Comparison of ENCODE assay signal across 29 cellular contexts in genomic region chr6:110554441-110554840, GRCh38.
"Had no signal": no experiment of that assay in that cellular context is flagged by ENCODE, and none has a peak within 500 bp of the region (broad histone marks: within the 10 kb centered on the region; RNA-seq: fewer than 3 reads in every experiment).

No MANE protein-coding gene starts in this region.

- H3K9me3 ChIP-seq: ascending aorta, mucosa of descending colon, neutrophil, psoas muscle, uterus had no signal

- H3K36me3 ChIP-seq: adrenal gland, ascending aorta, left ventricle myocardium inferior, neutrophil, ovary, sigmoid colon, uterus had no signal

- H3K27me3 ChIP-seq: adrenal gland, ascending aorta, neutrophil, ovary, sigmoid colon, uterus had no signal

- DNase-seq: activated CD4-positive, alpha-beta T cell treated with anti-CD3 and anti-CD28 coated beads for 36 hours; activated CD4-positive, alpha-beta T cell treated with anti-CD3 and anti-CD28 coated beads, Interleukin-2, amount 50 U/mL, for 4 hours; activated CD4-positive, CD25-positive, alpha-beta regulatory T cell; activated effector memory CD4-positive, alpha-beta T cell treated with Interleukin-2 at 50 U/mL for 16 hours; activated naive CD4-positive, alpha-beta T cell treated with Interleukin-2 at 50 U/mL for 16 hours; activated naive CD8-positive, alpha-beta T cell treated with anti-CD3 and anti-CD28 coated beads for 36 hours; activated T-cell treated with anti-CD3 and anti-CD28 coated beads for 4 hours; activated T-cell treated with anti-CD3 and anti-CD28 coated beads, Interleukin-2, amount 50 U/mL, for 72 hours; adrenal gland; effector CD4-positive, alpha-beta T cell; left ventricle myocardium inferior; mucosa of descending colon; ovary; psoas muscle; sigmoid colon; small intestine; stimulated activated CD4-positive, alpha-beta T cell treated with anti-CD3 and anti-CD28 coated beads, Interleukin-4, amount 100 ng/mL, for 24 hours; T-cell; trophoblast cell; uterus had no signal

- ATAC-seq: activated CD4-positive, alpha-beta T cell treated with anti-CD3 and anti-CD28 coated beads for 36 hours; activated T-cell treated with anti-CD3 and anti-CD28 coated beads, Interleukin-2, amount 50 U/mL, for 72 hours; mucosa of descending colon; psoas muscle; stimulated activated effector memory CD8-positive, alpha-beta T cell treated with anti-CD3 and anti-CD28 coated beads, Interleukin-12 subunit alpha, Interleukin-12 subunit beta, amount 100 ng/mL, for 72 hours; T-cell had no signal

- H3K4me3 Mint-ChIP-seq: activated CD4-positive, alpha-beta T cell treated with anti-CD3 and anti-CD28 coated beads for 36 hours; activated naive CD8-positive, alpha-beta T cell treated with anti-CD3 and anti-CD28 coated beads for 36 hours; activated T-cell treated with anti-CD3 and anti-CD28 coated beads, Interleukin-2, amount 50 U/mL, for 72 hours; brain; dendritic cell treated with granulocyte-macrophage colony-stimulating factor and Interleukin-4, amounts not matched to agents 40 ng/mL and 50 ng/mL, for 4 days; nephron; stimulated activated effector memory CD8-positive, alpha-beta T cell treated with anti-CD3 and anti-CD28 coated beads, Interleukin-12 subunit alpha, Interleukin-12 subunit beta, amount 100 ng/mL, for 72 hours; stimulated activated naive CD8-positive, alpha-beta T cell treated with anti-CD3 and anti-CD28 coated beads, Interleukin-15, Interleukin-2, amounts not matched to agents 100 ng/mL and 50 ng/mL, for 24 hours; T-cell; T-helper 2 cell treated with Interferon-gamma antibody and Interleukin-4, amounts not matched to agents 5 μg/mL and 100 μg/mL, for 36 hours had no signal

- H3K4me1 Mint-ChIP-seq: activated naive CD8-positive, alpha-beta T cell treated with anti-CD3 and anti-CD28 coated beads for 36 hours; nephron had no signal

- H3K4me1 ChIP-seq: adrenal gland, ascending aorta, left ventricle myocardium inferior, psoas muscle, sigmoid colon, uterus had no signal

- H3K36me3 Mint-ChIP-seq: activated naive CD8-positive, alpha-beta T cell treated with anti-CD3 and anti-CD28 coated beads for 36 hours; brain; T-cell had no signal

- H3K27ac ChIP-seq: adrenal gland, ascending aorta, epithelial cell of prostate, left ventricle myocardium inferior, neutrophil, ovary, psoas muscle, sigmoid colon, uterus had no signal

- H3K4me3 ChIP-seq: adrenal gland, ascending aorta, left ventricle myocardium inferior, mucosa of descending colon, ovary, psoas muscle, sigmoid colon, uterus had no signal

- H3K27ac Mint-ChIP-seq: activated CD4-positive, alpha-beta T cell treated with anti-CD3 and anti-CD28 coated beads for 36 hours; activated naive CD8-positive, alpha-beta T cell treated with anti-CD3 and anti-CD28 coated beads for 36 hours; activated T-cell treated with anti-CD3 and anti-CD28 coated beads, Interleukin-2, amount 50 U/mL, for 72 hours; brain; dendritic cell treated with granulocyte-macrophage colony-stimulating factor and Interleukin-4, amounts not matched to agents 40 ng/mL and 50 ng/mL, for 4 days; nephron; stimulated activated effector memory CD8-positive, alpha-beta T cell treated with anti-CD3 and anti-CD28 coated beads, Interleukin-12 subunit alpha, Interleukin-12 subunit beta, amount 100 ng/mL, for 72 hours; stimulated activated naive CD8-positive, alpha-beta T cell treated with anti-CD3 and anti-CD28 coated beads, Interleukin-15, Interleukin-2, amounts not matched to agents 100 ng/mL and 50 ng/mL, for 24 hours; T-cell; T-helper 2 cell treated with Interferon-gamma antibody and Interleukin-4, amounts not matched to agents 5 μg/mL and 100 μg/mL, for 36 hours had no signal

- H3K27me3 Mint-ChIP-seq: activated naive CD8-positive, alpha-beta T cell treated with anti-CD3 and anti-CD28 coated beads for 36 hours had no signal
